Comparison of ENCODE assay signal across 12 cellular contexts in the genomic region with DNA sequence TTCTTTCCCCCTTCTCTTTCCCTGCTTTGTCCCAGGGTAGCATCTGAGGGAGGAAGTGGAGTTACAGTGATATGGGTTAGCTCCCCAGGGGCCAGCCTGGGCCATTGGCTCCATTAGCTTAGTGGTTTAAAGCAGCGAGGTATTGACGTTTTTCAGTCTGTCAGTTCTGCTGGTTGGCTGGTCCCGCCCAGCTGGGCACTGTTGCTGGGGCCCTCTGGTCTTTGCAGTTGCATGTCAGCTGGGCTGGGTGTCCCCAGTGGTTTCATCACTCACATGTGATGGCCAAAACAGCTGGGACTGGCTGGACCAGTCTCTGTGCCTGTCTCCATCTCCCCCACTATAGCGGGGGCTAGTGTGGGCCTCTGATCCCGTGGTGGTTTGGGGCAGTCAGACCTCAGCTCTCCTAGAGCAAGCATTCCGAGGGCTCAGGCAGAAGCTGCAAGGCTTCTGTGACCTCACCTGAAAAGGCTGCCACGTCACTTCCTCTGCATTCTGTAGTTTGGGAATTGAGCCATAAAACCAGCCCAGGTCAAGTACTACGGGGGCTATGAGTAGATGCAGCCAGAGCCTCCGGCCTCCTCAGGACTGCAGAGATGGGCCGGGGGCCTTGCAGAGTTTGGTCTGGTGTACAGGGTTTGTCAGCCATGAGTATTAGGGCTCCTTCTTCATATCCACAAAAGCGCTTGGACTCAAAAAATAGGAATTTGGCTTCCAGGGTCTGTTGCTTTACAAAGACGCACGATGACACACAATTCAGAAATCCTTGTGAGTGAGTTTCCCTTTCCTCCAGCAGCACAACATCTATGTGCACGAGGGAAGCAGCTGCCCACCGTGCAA. TPM values are rescaled to one million over a fixed set of nuclear protein-coding genes. Genes with fewer than 3 reads are reported as not detected.
DNase-seq lines count a peak whose midpoint lies in the region; ATAC-seq, FAIRE-seq and TF ChIP-seq lines count a peak whose summit lies in the region.
"Had no signal": no experiment of that assay in that cellular context is flagged by ENCODE, and none has a peak within 500 bp of the region (broad histone marks: within the 10 kb centered on the region; RNA-seq: fewer than 3 reads in every experiment).

No MANE protein-coding gene starts in this region.

- no peak overlapping the region for H3K4me3 Mint-ChIP-seq in effector memory CD8-positive, alpha-beta T cell
- H3K4me3 Mint-ChIP-seq in naive thymus-derived CD8-positive, alpha-beta T cell, result peak overlapping the region in 4 of 10 donors; percentile 7 to 27 (median 17)

- H3K27me3 Mint-ChIP-seq in effector memory CD8-positive, alpha-beta T cell, result no peaks in the 10 kb centered on the region
- H3K27me3 Mint-ChIP-seq in naive thymus-derived CD8-positive, alpha-beta T cell, result no peaks in the 10 kb centered on the region

- peaks cover 67% of the 10 kb centered on the region for H3K36me3 ChIP-seq in DND-41 (ENCODE audit: insufficient read depth, low read length)
- H3K36me3 ChIP-seq: colonic mucosa had no signal

- DNase-seq in DND-41 (no peak), MV-4-11 (lab: John Stamatoyannopoulos, UW) (peak; percentile 55), RCC 7860 (ENCODE audit: low spot score) (no peak)
- no peak for DNase-seq in effector memory CD8-positive, alpha-beta T cell
- no peak for DNase-seq in naive thymus-derived CD8-positive, alpha-beta T cell
- DNase-seq: colonic mucosa; NCI-H748 treated with DMSO at 0.1 percent for 48 hours; stimulated activated CD4-positive, alpha-beta T cell treated with anti-CD3 and anti-CD28 coated beads, Interleukin-2, amount 100 ng/mL, for 24 hours had no signal

- peaks cover 82% of the 10 kb centered on the region for H4K20me1 ChIP-seq in DND-41 (ENCODE audit: insufficient read depth, low read length)

- no peak overlapping the region for H3K4me3 ChIP-seq in DND-41 (ENCODE audit: low read depth in 1 of 2, low read length in 2 of 2)
- H3K4me3 ChIP-seq: colonic mucosa, left lung had no signal

- no peak for ATAC-seq in DND-41 (ENCODE audit: insufficient read depth, low read depth)
- ATAC-seq in effector memory CD8-positive, alpha-beta T cell (replicated peaks), result no peak
- ATAC-seq in naive thymus-derived CD8-positive, alpha-beta T cell, result no peak
- no peak for ATAC-seq in HG03521 (IDR thresholded peaks at IDR 0.05; ENCODE audit: unreplicated experiment)
- ATAC-seq in HG02798 (IDR thresholded peaks at IDR 0.05; ENCODE audit: poor library complexity, unreplicated experiment), result no peak
- ATAC-seq in GM21360 (IDR thresholded peaks at IDR 0.05; ENCODE audit: unreplicated experiment), result no peak
- ATAC-seq: left lung had no signal

- POLR2A ChIA-PET in naive thymus-derived CD8-positive, alpha-beta T cell (lab: Charles Lee), result interaction anchor here (0.6 to 9.1 kb wide), 5 partner anchors 8 to 128 kb away, joined by 3 to 131 read pairs (median 5); partner anchors contain the start of gene GATAD2A

- H2AFZ ChIP-seq in DND-41 (ENCODE audit: low read depth, low read length), result no peak overlapping the region

- H3K4me1 Mint-ChIP-seq in effector memory CD8-positive, alpha-beta T cell (ENCODE audit: low read depth in 2 of 2), result peaks cover 44 to 46% of the 10 kb centered on the region in 2 donors
- peaks cover 29 to 89% (median 82%) of the 10 kb centered on the region in 4 donors for H3K4me1 Mint-ChIP-seq in naive thymus-derived CD8-positive, alpha-beta T cell

- peaks cover 94% of the 10 kb centered on the region for H3K79me2 ChIP-seq in DND-41 (ENCODE audit: insufficient read depth, low read length)

- H3K27ac ChIP-seq in DND-41 (ENCODE audit: low read length), result peak overlapping the region; percentile 21; the same call in 1 of the 2 replicates
- H3K27ac ChIP-seq: colonic mucosa had no signal

- no peak for TF ChIP-seq CTCF in DND-41 (IDR thresholded peaks at IDR 0.05; ENCODE audit: borderline replicate concordance, extremely low read depth, low read length, poor library complexity, severe bottlenecking)

- FAIRE-seq in RCC 7860 (lab: Jason Lieb, UNC), result no peak

- no peaks in the 10 kb centered on the region for H3K9me3 ChIP-seq in DND-41 (ENCODE audit: insufficient read depth, low read length, severe bottlenecking)
- H3K9me3 ChIP-seq: colonic mucosa, left lung had no signal

- no peaks in the 10 kb centered on the region for H3K27me3 ChIP-seq in DND-41 (ENCODE audit: insufficient read depth, low read length, poor library complexity)
- H3K27me3 ChIP-seq: colonic mucosa, left lung had no signal

- peak overlapping the region; percentile 98 for H3K27ac Mint-ChIP-seq in effector memory CD8-positive, alpha-beta T cell
- peak overlapping the region; percentile 81 to 99 (median 98) for H3K27ac Mint-ChIP-seq in naive thymus-derived CD8-positive, alpha-beta T cell

- H3K9me3 Mint-ChIP-seq in effector memory CD8-positive, alpha-beta T cell, result no peaks in the 10 kb centered on the region
- no peaks in the 10 kb centered on the region for H3K9me3 Mint-ChIP-seq in naive thymus-derived CD8-positive, alpha-beta T cell

- H3K4me1 ChIP-seq in DND-41 (ENCODE audit: insufficient read depth, low read length), result peaks cover 27% of the 10 kb centered on the region

- no peak overlapping the region for H3K4me2 ChIP-seq in DND-41 (ENCODE audit: insufficient read depth, low read length)

- peaks cover 46% of the 10 kb centered on the region for H3K36me3 Mint-ChIP-seq in effector memory CD8-positive, alpha-beta T cell (ENCODE audit: insufficient read depth)
- H3K36me3 Mint-ChIP-seq in naive thymus-derived CD8-positive, alpha-beta T cell, result peaks cover 0 to 16% (median 3%) of the 10 kb centered on the region in 3 donors

- no peak overlapping the region for H3K9ac ChIP-seq in DND-41 (ENCODE audit: low read depth, low read length)

RNA-seq across cellular contexts. Expression of gene TSSK6, which starts 30.0 kb away (rescaled TPM):
- 10 to 100 TPM in 1 of 2 experiments, 1 to 10 TPM in 1; 9.3 to 10.8 TPM for total RNA-seq in naive thymus-derived CD8-positive, alpha-beta T cell
- polyA plus RNA-seq in naive thymus-derived CD8-positive, alpha-beta T cell, result 1 to 10 TPM in 2 of 3 donors, under 1 TPM in 1; 0.59 to 3.7 (median 3.1) TPM

RNA-seq across cellular contexts. Expression of gene NDUFA13, which starts 30.6 kb away (rescaled TPM):
- 100 to 1,000 TPM; 177 to 180 TPM for total RNA-seq in naive thymus-derived CD8-positive, alpha-beta T cell
- 100 to 1,000 TPM; 329 to 360 (median 338) TPM for polyA plus RNA-seq in naive thymus-derived CD8-positive, alpha-beta T cell

RNA-seq across cellular contexts. Expression of gene YJEFN3, which starts 43.3 kb away (rescaled TPM):
- total RNA-seq in naive thymus-derived CD8-positive, alpha-beta T cell, result 10 to 100 TPM; 11.1 to 12.8 TPM
- polyA plus RNA-seq in naive thymus-derived CD8-positive, alpha-beta T cell, result under 1 TPM in 2 of 3 donors, not detected in 1; 0.08 to 0.63 TPM

RNA-seq across cellular contexts. Expression of gene CILP2, which starts 52.7 kb away (rescaled TPM):
- under 1 TPM; 0.31 to 0.41 TPM for total RNA-seq in naive thymus-derived CD8-positive, alpha-beta T cell
- polyA plus RNA-seq in naive thymus-derived CD8-positive, alpha-beta T cell, result under 1 TPM in 2 of 3 donors, not detected in 1; 0.56 to 0.64 TPM
